In genomic region chr5:43750809-43751208, GRCh38 we compare ENCODE assay signal across 31 cellular contexts.
"Had no signal": no experiment of that assay in that cellular context is flagged by ENCODE, and none has a peak within 500 bp of the region (broad histone marks: within the 10 kb centered on the region; RNA-seq: fewer than 3 reads in every experiment).

No MANE protein-coding gene starts in this region.

- H3K9me3 ChIP-seq: ovary, psoas muscle, suprapubic skin, testis, transverse colon, upper lobe of right lung, uterus had no signal

- H3K27ac Mint-ChIP-seq: natural killer cell; nephron; neural progenitor cell; progenitor cell of endocrine pancreas; stimulated activated memory B cell treated with anti-CD40 and anti-IgM and Interleukin-4, amounts not matched to agents 10 μg/mL and 1 μg/mL and 100 μg/mL, for 72 hours; stimulated activated naive CD8-positive, alpha-beta T cell treated with anti-CD3 and anti-CD28 coated beads, Interleukin-15, amount 100 ng/mL, for 72 hours; type B pancreatic cell had no signal

- H3K4me3 Mint-ChIP-seq: natural killer cell; nephron; neural progenitor cell; stimulated activated memory B cell treated with anti-CD40 and anti-IgM and Interleukin-4, amounts not matched to agents 10 μg/mL and 1 μg/mL and 100 μg/mL, for 72 hours; stimulated activated naive CD8-positive, alpha-beta T cell treated with anti-CD3 and anti-CD28 coated beads, Interleukin-15, amount 100 ng/mL, for 72 hours; type B pancreatic cell had no signal

- H3K27me3 ChIP-seq: neural progenitor cell, ovary, spleen, suprapubic skin, testis, tibial artery, transverse colon, upper lobe of right lung, uterus had no signal

- H3K9ac ChIP-seq: neural progenitor cell, parathyroid adenoma had no signal

- H3K9me3 Mint-ChIP-seq: type B pancreatic cell had no signal

- H3K36me3 Mint-ChIP-seq: natural killer cell; neural progenitor cell; stimulated activated memory B cell treated with anti-CD40 and anti-IgM and Interleukin-4, amounts not matched to agents 10 μg/mL and 1 μg/mL and 100 μg/mL, for 72 hours; type B pancreatic cell had no signal

- H2AFZ ChIP-seq: neural progenitor cell, parathyroid adenoma had no signal

- H3K4me1 ChIP-seq: neural progenitor cell, parathyroid adenoma, psoas muscle, spleen, suprapubic skin, testis, tibial artery, transverse colon, upper lobe of right lung, uterus had no signal

- ATAC-seq: natural killer cell; psoas muscle; right cardiac atrium; sciatic nerve; stimulated activated memory B cell treated with anti-CD40 and anti-IgM and Interleukin-4, amounts not matched to agents 10 μg/mL and 1 μg/mL and 100 μg/mL, for 72 hours; stimulated activated naive CD8-positive, alpha-beta T cell treated with anti-CD3 and anti-CD28 coated beads, Interleukin-15, amount 100 ng/mL, for 72 hours; stimulated activated naive CD8-positive, alpha-beta T cell treated with anti-CD3 and anti-CD28 coated beads, Interleukin-15, Interleukin-2, amounts not matched to agents 100 U/mL and 50 U/mL, for 24 hours; upper lobe of right lung had no signal

- H3K4me2 ChIP-seq: neural progenitor cell, smooth muscle cell had no signal

- H3K79me2 ChIP-seq: parathyroid adenoma had no signal

- H3K4me3 ChIP-seq: neural progenitor cell, ovary, psoas muscle, skin epidermis, smooth muscle cell, spleen, suprapubic skin, testis, tibial artery, transverse colon, upper lobe of right lung, uterus had no signal

- H3K4me1 Mint-ChIP-seq: natural killer cell; nephron; neural progenitor cell; stimulated activated memory B cell treated with anti-CD40 and anti-IgM and Interleukin-4, amounts not matched to agents 10 μg/mL and 1 μg/mL and 100 μg/mL, for 72 hours; stimulated activated naive CD8-positive, alpha-beta T cell treated with anti-CD3 and anti-CD28 coated beads, Interleukin-15, amount 100 ng/mL, for 72 hours had no signal

- H3K27ac ChIP-seq: neural progenitor cell, ovary, parathyroid adenoma, psoas muscle, skin epidermis, spleen, suprapubic skin, testis, tibial artery, transverse colon, upper lobe of right lung, uterus had no signal

- DNase-seq: natural killer cell; occipital lobe; ovary; posterior cingulate gyrus; psoas muscle; right cardiac atrium; spleen; stimulated activated CD4-positive, alpha-beta T cell treated with anti-CD3 and anti-CD28 coated beads, Interleukin-12 subunit alpha, Interleukin-12 subunit beta, amount 100 ng/mL, for 4 hours; stimulated activated CD4-positive, alpha-beta T cell treated with anti-CD3 and anti-CD28 coated beads, Interleukin-1b, Interleukin-23, amount 100 ng/mL, for 48 hours; stimulated activated CD4-positive, alpha-beta T cell treated with anti-CD3 and anti-CD28 coated beads, Interleukin-4, amount 100 ng/mL, for 1 hour; stimulated activated CD4-positive, alpha-beta T cell treated with anti-CD3 and anti-CD28 coated beads, Interleukin-4, amount 100 ng/mL, for 4 hours; stimulated activated CD8-positive, alpha-beta memory T cell treated with anti-CD3 and anti-CD28 coated beads, Interleukin-4, amount 100 ng/mL, for 48 hours; stimulated activated naive CD4-positive, alpha-beta T cell; stimulated activated naive CD8-positive, alpha-beta T cell treated with anti-CD3 and anti-CD28 coated beads, Interleukin-15, amount 100 ng/mL, for 72 hours; stimulated activated naive CD8-positive, alpha-beta T cell treated with anti-CD3 and anti-CD28 coated beads, Interleukin-15, Interleukin-2, amounts not matched to agents 100 U/mL and 50 U/mL, for 24 hours; substantia nigra; testis; tibial artery; transverse colon; upper lobe of right lung; uterus had no signal

- H3K36me3 ChIP-seq: neural progenitor cell, ovary, spleen, suprapubic skin, tibial artery, transverse colon, upper lobe of right lung, uterus had no signal

- H3K27me3 Mint-ChIP-seq: progenitor cell of endocrine pancreas; stimulated activated memory B cell treated with anti-CD40 and anti-IgM and Interleukin-4, amounts not matched to agents 10 μg/mL and 1 μg/mL and 100 μg/mL, for 72 hours; stimulated activated naive CD8-positive, alpha-beta T cell treated with anti-CD3 and anti-CD28 coated beads, Interleukin-15, amount 100 ng/mL, for 72 hours; type B pancreatic cell had no signal
